Comparison of ENCODE assay signal across 33 cellular contexts in genomic region chr16:66943426-66944053, GRCh38. TPM values are rescaled to one million over a fixed set of nuclear protein-coding genes. Genes with fewer than 3 reads are reported as not detected.
"Had no signal": no experiment of that assay in that cellular context is flagged by ENCODE, and none has a peak within 500 bp of the region (broad histone marks: within the 10 kb centered on the region; RNA-seq: fewer than 3 reads in every experiment).

No MANE protein-coding gene starts in this region.

- DNase-seq: activated CD4-positive, alpha-beta T cell treated with anti-CD3 and anti-CD28 coated beads, Interleukin-2, amount 10 ng/mL, durations not matched to agents 24 days and 14 days; activated CD4-positive, alpha-beta T cell treated with anti-CD3 and anti-CD28 coated beads, Interleukin-2, amount 50 U/mL, for 4 hours; activated CD8-positive, alpha-beta T cell treated with anti-CD3 and anti-CD28 coated beads for 36 hours; activated gamma-delta T cell; activated naive CD4-positive, alpha-beta T cell treated with Interleukin-2 at 50 U/mL for 16 hours; activated naive CD8-positive, alpha-beta T cell treated with anti-CD3 and anti-CD28 coated beads, Interleukin-2, amount 10 ng/mL, durations not matched to agents 7 days and 5 days; activated T-cell treated with anti-CD3 and anti-CD28 coated beads, Interleukin-2, amount 50 U/mL, for 24 hours; amygdala; Kasumi-1; MG63; NCI-H1048; NCI-H1105 treated with DMSO at 0.1 percent for 48 hours; NCI-H1436; NCI-H1694; NCI-H1930; NCI-H2081 treated with DMSO at 0.1 percent for 48 hours; NCI-H226; NCI-H446 treated with DMSO at 0.1 percent for 48 hours; NCI-H524; NCI-H69; SIG-M5; T-cell; T-helper 2 cell; T-helper 9 cell; WERI-Rb-1 had no signal

- H3K9me3 ChIP-seq: ascending aorta, MG63 had no signal

- ATAC-seq: activated CD8-positive, alpha-beta T cell treated with anti-CD3 and anti-CD28 coated beads for 36 hours; Panc1; Right ventricle myocardium inferior; SK-N-SH treated with all-trans-retinoic acid at 6 μM for 48 hours; T-cell had no signal

- H3K36me3 ChIP-seq: MG63 had no signal

- H3K4me3 ChIP-seq: ascending aorta, MG63 had no signal

- H3K27ac ChIP-seq: ascending aorta, WERI-Rb-1 had no signal

- H3K27me3 ChIP-seq: ascending aorta, MG63 had no signal

RNA-seq across cellular contexts. Expression of gene CES3, which starts 17.5 kb away (rescaled TPM):
- total RNA-seq: ascending aorta, RPMI7951 had no signal

RNA-seq across cellular contexts. Expression of gene RRAD, which starts 18.2 kb away (rescaled TPM):
- total RNA-seq: SK-MEL-5 had no signal

RNA-seq across cellular contexts. Expression of gene CDH16, which starts 24.9 kb away (rescaled TPM):
- total RNA-seq: activated CD4-positive, alpha-beta T cell treated with anti-CD3 and anti-CD28 coated beads, Interleukin-2, amount 10 ng/mL, durations not matched to agents 24 days and 14 days; activated CD8-positive, alpha-beta T cell treated with anti-CD3 and anti-CD28 coated beads for 36 hours; activated naive CD8-positive, alpha-beta T cell treated with anti-CD3 and anti-CD28 coated beads, Interleukin-2, amount 10 ng/mL, durations not matched to agents 7 days and 5 days; activated T-helper 2 cell treated with anti-CD3 and anti-CD28 coated beads, Interferon-gamma antibody, Interleukin-2, Interleukin-4, amounts not matched to agents 10 μg/mL and 5 μg/mL and 100 μg/mL, durations not matched to agents 14 hours and 24 hours and 36 hours; ascending aorta; RPMI7951; SK-MEL-5; T-cell had no signal
- polyA plus RNA-seq: adipose tissue had no signal
